20 cellular contexts compared by ENCODE assay signal in genomic region chrX:335758-336155, GRCh38.
"Had no signal": no experiment of that assay in that cellular context is flagged by ENCODE, and none has a peak within 500 bp of the region (broad histone marks: within the 10 kb centered on the region; RNA-seq: fewer than 3 reads in every experiment).

No MANE protein-coding gene starts in this region.

- H3K4me1 ChIP-seq: SJCRH30 had no signal

- H3K27ac ChIP-seq: SJCRH30 had no signal

- H3K27me3 ChIP-seq: SJCRH30 had no signal

- ATAC-seq: PC-3 had no signal

- H3K9ac ChIP-seq: SK-N-SH had no signal

- H3K4me2 ChIP-seq: SK-N-SH had no signal

- H3K4me3 ChIP-seq: SJCRH30 had no signal

- DNase-seq: activated CD4-positive, alpha-beta memory T cell treated with anti-CD3 and anti-CD28 coated beads for 36 hours; activated CD4-positive, alpha-beta T cell treated with anti-CD3 and anti-CD28 coated beads, Interleukin-2, amount 10 ng/mL, durations not matched to agents 7 days and 5 days; activated CD4-positive, CD25-positive, alpha-beta regulatory T cell; activated CD8-positive, alpha-beta memory T cell treated with anti-CD3 and anti-CD28 coated beads for 24 hours; activated gamma-delta T cell treated with Interleukin-2 at 50 U/mL for 16 hours; activated naive CD4-positive, alpha-beta T cell treated with anti-CD3 and anti-CD28 coated beads, Interleukin-2, amount 10 ng/mL, durations not matched to agents 7 days and 5 days; activated naive CD8-positive, alpha-beta T cell treated with anti-CD3 and anti-CD28 coated beads for 36 hours; activated T-cell treated with anti-CD3 and anti-CD28 coated beads for 4 hours; activated T-cell treated with anti-CD3 and anti-CD28 coated beads, Interleukin-2, amount 50 U/mL, for 48 hours; IMR-90; KG1; NCI-H1048; NCI-H146; NCI-H187 treated with DMSO at 0.1 percent for 48 hours; NCI-H2081 treated with DMSO at 0.1 percent for 48 hours; NCI-H446; NCI-H524; PC-3; SJCRH30; SK-N-SH had no signal

- H3K9me3 ChIP-seq: SJCRH30, SK-N-SH had no signal
